Comparison of ENCODE assay signal across 1 cellular context in genomic region chr5:43040287-43041098, GRCh38.
A peak's percentile ranks its signal among the peaks of the same experiment; 100 is the strongest.
TF ChIP-seq lines count a peak whose summit lies in the region.

A gene with protein sequence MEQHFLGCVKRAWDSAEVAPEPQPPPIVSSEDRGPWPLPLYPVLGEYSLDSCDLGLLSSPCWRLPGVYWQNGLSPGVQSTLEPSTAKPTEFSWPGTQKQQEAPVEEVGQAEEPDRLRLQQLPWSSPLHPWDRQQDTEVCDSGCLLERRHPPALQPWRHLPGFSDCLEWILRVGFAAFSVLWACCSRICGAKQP (minus strand): TSS chr5:43040319. CDS start chr5:43040046, 273 bp downstream.

TF ChIP-seq in HepG2, 621 proteins besides CTCF, POLR2A, EP300 and RAD21 (continued from another document and continues in another):
- no peak for TF ChIP-seq ZNF557 (CRISPR knock-in tag; IDR thresholded peaks at IDR 0.05)
- no peak for TF ChIP-seq NR1H2 (CRISPR knock-in tag; IDR thresholded peaks at IDR 0.05; ENCODE audit: borderline replicate concordance, low read depth)
- TF ChIP-seq ZNF24 (IDR thresholded peaks at IDR 0.05): no peak
- peak; percentile 10; the same call in 1 of the 2 replicates for TF ChIP-seq ARID2 (CRISPR knock-in tag; IDR thresholded peaks at IDR 0.05; ENCODE audit: borderline replicate concordance)
- TF ChIP-seq ZNF256 (CRISPR knock-in tag; conservative IDR thresholded peaks at IDR 0.05): peak; percentile 37; the same call in 1 of the 2 replicates
- peak; percentile 69 for TF ChIP-seq STAG1 (CRISPR knock-in tag; IDR thresholded peaks at IDR 0.05)
- TF ChIP-seq YEATS2 (CRISPR knock-in tag; IDR thresholded peaks at IDR 0.05; ENCODE audit: borderline replicate concordance): peak; percentile 67; the same call in 1 of the 2 replicates
- 0 out of 2 replicates have a peak, but pooled peaks have one; percentile 8 for TF ChIP-seq ZKSCAN8 (CRISPR knock-in tag; IDR thresholded peaks at IDR 0.05; ENCODE audit: borderline replicate concordance)
- no peak for TF ChIP-seq NRL (CRISPR knock-in tag; IDR thresholded peaks at IDR 0.05; ENCODE audit: borderline replicate concordance)
- TF ChIP-seq YEATS4 (CRISPR knock-in tag; IDR thresholded peaks at IDR 0.05; ENCODE audit: borderline replicate concordance): peak; percentile 42
- peak; percentile 53; the same call in 1 of the 2 replicates for TF ChIP-seq GATAD2A (CRISPR knock-in tag; IDR thresholded peaks at IDR 0.05)
- no peak for TF ChIP-seq NR2F2 (IDR thresholded peaks at IDR 0.05; ENCODE audit: borderline replicate concordance, low read depth)
- 0 out of 2 replicates have a peak, but pooled peaks have one; percentile 10 for TF ChIP-seq SOX5 (CRISPR knock-in tag; IDR thresholded peaks at IDR 0.05; ENCODE audit: borderline replicate concordance)
- 0 out of 2 replicates have a peak, but pooled peaks have one; percentile 14 for TF ChIP-seq FOXA3 (CRISPR knock-in tag; IDR thresholded peaks at IDR 0.05)
- peak; percentile 57; the same call in 1 of the 2 replicates for TF ChIP-seq ZMYM4 (CRISPR knock-in tag; IDR thresholded peaks at IDR 0.05)
- TF ChIP-seq ZFP36L2 (CRISPR knock-in tag; IDR thresholded peaks at IDR 0.05): no peak
- peak; percentile 49; the same call in 1 of the 2 replicates for TF ChIP-seq MEIS2 (CRISPR knock-in tag; IDR thresholded peaks at IDR 0.05)
- TF ChIP-seq ADNP (CRISPR knock-in tag; IDR thresholded peaks at IDR 0.05): no peak
- TF ChIP-seq ZNF878 (CRISPR knock-in tag; IDR thresholded peaks at IDR 0.05): 0 out of 2 replicates have a peak, but pooled peaks have one; percentile 14
- peak; percentile 76 for TF ChIP-seq KDM2A (CRISPR knock-in tag; IDR thresholded peaks at IDR 0.05; ENCODE audit: borderline replicate concordance, low read depth)
- TF ChIP-seq HNF4G (IDR thresholded peaks at IDR 0.05; ENCODE audit: borderline replicate concordance, low read depth, low read length): no peak
- TF ChIP-seq HNF4G (CRISPR knock-in tag; IDR thresholded peaks at IDR 0.05; ENCODE audit: borderline replicate concordance, low read depth): no peak
- TF ChIP-seq ZBTB37 (CRISPR knock-in tag; IDR thresholded peaks at IDR 0.05): 0 out of 2 replicates have a peak, but pooled peaks have one; percentile 58
- TF ChIP-seq CAMTA2 (CRISPR knock-in tag; IDR thresholded peaks at IDR 0.05; ENCODE audit: borderline replicate concordance): no peak
- peak; percentile 41; the same call in 1 of the 2 replicates for TF ChIP-seq ETV5 (CRISPR knock-in tag; IDR thresholded peaks at IDR 0.05; ENCODE audit: borderline replicate concordance)
- 0 out of 2 replicates have a peak, but pooled peaks have one; percentile 29 for TF ChIP-seq RFXAP (CRISPR knock-in tag; IDR thresholded peaks at IDR 0.05; ENCODE audit: borderline replicate concordance)
- 0 out of 2 replicates have a peak, but pooled peaks have one; percentile 8 for TF ChIP-seq ZBTB25 (CRISPR knock-in tag; IDR thresholded peaks at IDR 0.05)
- TF ChIP-seq DR1 (CRISPR knock-in tag; IDR thresholded peaks at IDR 0.05): 0 out of 2 replicates have a peak, but pooled peaks have one; percentile 30
- TF ChIP-seq ELF3 (CRISPR knock-in tag; IDR thresholded peaks at IDR 0.05): 0 out of 2 replicates have a peak, but pooled peaks have one; percentile 38
- no peak for TF ChIP-seq ZSCAN5A (CRISPR knock-in tag; IDR thresholded peaks at IDR 0.05; ENCODE audit: borderline replicate concordance)
- no peak for TF ChIP-seq ZFY (CRISPR knock-in tag; IDR thresholded peaks at IDR 0.05)
- TF ChIP-seq, protein P1, sequence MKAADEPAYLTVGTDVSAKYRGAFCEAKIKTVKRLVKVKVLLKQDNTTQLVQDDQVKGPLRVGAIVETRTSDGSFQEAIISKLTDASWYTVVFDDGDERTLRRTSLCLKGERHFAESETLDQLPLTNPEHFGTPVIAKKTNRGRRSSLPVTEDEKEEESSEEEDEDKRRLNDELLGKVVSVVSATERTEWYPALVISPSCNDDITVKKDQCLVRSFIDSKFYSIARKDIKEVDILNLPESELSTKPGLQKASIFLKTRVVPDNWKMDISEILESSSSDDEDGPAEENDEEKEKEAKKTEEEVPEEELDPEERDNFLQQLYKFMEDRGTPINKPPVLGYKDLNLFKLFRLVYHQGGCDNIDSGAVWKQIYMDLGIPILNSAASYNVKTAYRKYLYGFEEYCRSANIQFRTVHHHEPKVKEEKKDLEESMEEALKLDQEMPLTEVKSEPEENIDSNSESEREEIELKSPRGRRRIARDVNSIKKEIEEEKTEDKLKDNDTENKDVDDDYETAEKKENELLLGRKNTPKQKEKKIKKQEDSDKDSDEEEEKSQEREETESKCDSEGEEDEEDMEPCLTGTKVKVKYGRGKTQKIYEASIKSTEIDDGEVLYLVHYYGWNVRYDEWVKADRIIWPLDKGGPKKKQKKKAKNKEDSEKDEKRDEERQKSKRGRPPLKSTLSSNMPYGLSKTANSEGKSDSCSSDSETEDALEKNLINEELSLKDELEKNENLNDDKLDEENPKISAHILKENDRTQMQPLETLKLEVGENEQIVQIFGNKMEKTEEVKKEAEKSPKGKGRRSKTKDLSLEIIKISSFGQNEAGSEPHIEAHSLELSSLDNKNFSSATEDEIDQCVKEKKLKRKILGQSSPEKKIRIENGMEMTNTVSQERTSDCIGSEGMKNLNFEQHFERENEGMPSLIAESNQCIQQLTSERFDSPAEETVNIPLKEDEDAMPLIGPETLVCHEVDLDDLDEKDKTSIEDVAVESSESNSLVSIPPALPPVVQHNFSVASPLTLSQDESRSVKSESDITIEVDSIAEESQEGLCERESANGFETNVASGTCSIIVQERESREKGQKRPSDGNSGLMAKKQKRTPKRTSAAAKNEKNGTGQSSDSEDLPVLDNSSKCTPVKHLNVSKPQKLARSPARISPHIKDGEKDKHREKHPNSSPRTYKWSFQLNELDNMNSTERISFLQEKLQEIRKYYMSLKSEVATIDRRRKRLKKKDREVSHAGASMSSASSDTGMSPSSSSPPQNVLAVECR (CRISPR knock-in tag; IDR thresholded peaks at IDR 0.05; ENCODE audit: borderline replicate concordance): peak; percentile 46; the same call in 1 of the 2 replicates
- TF ChIP-seq, protein P2, sequence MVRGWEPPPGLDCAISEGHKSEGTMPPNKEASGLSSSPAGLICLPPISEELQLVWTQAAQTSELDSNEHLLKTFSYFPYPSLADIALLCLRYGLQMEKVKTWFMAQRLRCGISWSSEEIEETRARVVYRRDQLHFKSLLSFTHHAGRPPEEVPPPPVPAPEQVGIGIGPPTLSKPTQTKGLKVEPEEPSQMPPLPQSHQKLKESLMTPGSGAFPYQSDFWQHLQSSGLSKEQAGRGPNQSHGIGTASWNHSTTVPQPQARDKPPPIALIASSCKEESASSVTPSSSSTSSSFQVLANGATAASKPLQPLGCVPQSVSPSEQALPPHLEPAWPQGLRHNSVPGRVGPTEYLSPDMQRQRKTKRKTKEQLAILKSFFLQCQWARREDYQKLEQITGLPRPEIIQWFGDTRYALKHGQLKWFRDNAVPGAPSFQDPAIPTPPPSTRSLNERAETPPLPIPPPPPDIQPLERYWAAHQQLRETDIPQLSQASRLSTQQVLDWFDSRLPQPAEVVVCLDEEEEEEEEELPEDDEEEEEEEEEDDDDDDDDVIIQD (CRISPR knock-in tag; IDR thresholded peaks at IDR 0.05; ENCODE audit: low read depth): peak; percentile 44; the same call in 1 of the 2 replicates
- no peak for TF ChIP-seq TP53 (CRISPR knock-in tag; conservative IDR thresholded peaks at IDR 0.05)
- TF ChIP-seq PPARG (CRISPR knock-in tag; conservative IDR thresholded peaks at IDR 0.05): 0 out of 2 replicates have a peak, but pooled peaks have one; percentile 11
- no peak for TF ChIP-seq ZBTB8A (CRISPR knock-in tag; IDR thresholded peaks at IDR 0.05; ENCODE audit: borderline replicate concordance, low read depth)
- TF ChIP-seq, protein P3, sequence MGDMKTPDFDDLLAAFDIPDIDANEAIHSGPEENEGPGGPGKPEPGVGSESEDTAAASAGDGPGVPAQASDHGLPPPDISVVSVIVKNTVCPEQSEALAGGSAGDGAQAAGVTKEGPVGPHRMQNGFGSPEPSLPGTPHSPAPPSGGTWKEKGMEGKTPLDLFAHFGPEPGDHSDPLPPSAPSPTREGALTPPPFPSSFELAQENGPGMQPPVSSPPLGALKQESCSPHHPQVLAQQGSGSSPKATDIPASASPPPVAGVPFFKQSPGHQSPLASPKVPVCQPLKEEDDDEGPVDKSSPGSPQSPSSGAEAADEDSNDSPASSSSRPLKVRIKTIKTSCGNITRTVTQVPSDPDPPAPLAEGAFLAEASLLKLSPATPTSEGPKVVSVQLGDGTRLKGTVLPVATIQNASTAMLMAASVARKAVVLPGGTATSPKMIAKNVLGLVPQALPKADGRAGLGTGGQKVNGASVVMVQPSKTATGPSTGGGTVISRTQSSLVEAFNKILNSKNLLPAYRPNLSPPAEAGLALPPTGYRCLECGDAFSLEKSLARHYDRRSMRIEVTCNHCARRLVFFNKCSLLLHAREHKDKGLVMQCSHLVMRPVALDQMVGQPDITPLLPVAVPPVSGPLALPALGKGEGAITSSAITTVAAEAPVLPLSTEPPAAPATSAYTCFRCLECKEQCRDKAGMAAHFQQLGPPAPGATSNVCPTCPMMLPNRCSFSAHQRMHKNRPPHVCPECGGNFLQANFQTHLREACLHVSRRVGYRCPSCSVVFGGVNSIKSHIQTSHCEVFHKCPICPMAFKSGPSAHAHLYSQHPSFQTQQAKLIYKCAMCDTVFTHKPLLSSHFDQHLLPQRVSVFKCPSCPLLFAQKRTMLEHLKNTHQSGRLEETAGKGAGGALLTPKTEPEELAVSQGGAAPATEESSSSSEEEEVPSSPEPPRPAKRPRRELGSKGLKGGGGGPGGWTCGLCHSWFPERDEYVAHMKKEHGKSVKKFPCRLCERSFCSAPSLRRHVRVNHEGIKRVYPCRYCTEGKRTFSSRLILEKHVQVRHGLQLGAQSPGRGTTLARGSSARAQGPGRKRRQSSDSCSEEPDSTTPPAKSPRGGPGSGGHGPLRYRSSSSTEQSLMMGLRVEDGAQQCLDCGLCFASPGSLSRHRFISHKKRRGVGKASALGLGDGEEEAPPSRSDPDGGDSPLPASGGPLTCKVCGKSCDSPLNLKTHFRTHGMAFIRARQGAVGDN (CRISPR knock-in tag; IDR thresholded peaks at IDR 0.05): peak; percentile 21; the same call in 1 of the 2 replicates
- TF ChIP-seq SATB2 (CRISPR knock-in tag; IDR thresholded peaks at IDR 0.05): 0 out of 2 replicates have a peak, but pooled peaks have one; percentile 32
- TF ChIP-seq THRA (CRISPR knock-in tag; IDR thresholded peaks at IDR 0.05; ENCODE audit: borderline replicate concordance): 0 out of 2 replicates have a peak, but pooled peaks have one; percentile 13
- 0 out of 2 replicates have a peak, but pooled peaks have one; percentile 22 for TF ChIP-seq ZNF644 (CRISPR knock-in tag; IDR thresholded peaks at IDR 0.05; ENCODE audit: low read depth)
- TF ChIP-seq MXI1 (IDR thresholded peaks at IDR 0.05; ENCODE audit: borderline replicate concordance, low read depth, low read length): 0 out of 3 replicates have a peak, but pooled peaks have one; percentile 27
- no peak; the same call in 1 of the 2 replicates for TF ChIP-seq GABPA (IDR thresholded peaks at IDR 0.05; ENCODE audit: low read depth, low read length)
- TF ChIP-seq GABPA (CRISPR knock-in tag; IDR thresholded peaks at IDR 0.05; ENCODE audit: low read depth): peak; percentile 70
- TF ChIP-seq SALL1 (CRISPR knock-in tag; IDR thresholded peaks at IDR 0.05): 0 out of 2 replicates have a peak, but pooled peaks have one; percentile 21
- 0 out of 2 replicates have a peak, but pooled peaks have one; percentile 51 for TF ChIP-seq KMT2A (CRISPR knock-in tag; IDR thresholded peaks at IDR 0.05)
